ENCODE assay signal across 24 cellular contexts in genomic region chr5:174315471-174315870, GRCh38.
"Had no signal": no experiment of that assay in that cellular context is flagged by ENCODE, and none has a peak within 500 bp of the region (broad histone marks: within the 10 kb centered on the region; RNA-seq: fewer than 3 reads in every experiment).

No MANE protein-coding gene starts in this region.

- H3K27ac ChIP-seq: dorsolateral prefrontal cortex, epithelial cell of prostate, gastrocnemius medialis, left lung, ovary, right lobe of liver, stomach, thyroid gland had no signal

- DNase-seq: cerebellar nuclear complex; cortex of kidney; effector CD4-positive, alpha-beta T cell; foreskin fibroblast; gastrocnemius medialis; left cardiac atrium; mesenchymal stem cell; naive thymus-derived CD8-positive, alpha-beta T cell; nephron progenitor cell; occipital lobe; ovary; right lobe of liver; stimulated activated CD4-positive, alpha-beta T cell treated with anti-CD3 and anti-CD28 coated beads, Interleukin-2, amount 100 ng/mL, for 24 hours; stimulated activated CD4-positive, alpha-beta T cell treated with anti-CD3 and anti-CD28 coated beads, Interleukin-4, amount 100 ng/mL, for 24 hours; stimulated activated naive CD4-positive, alpha-beta T cell treated with Interleukin-2 at 50 U/mL for 16 hours; stomach; thyroid gland; trophoblast cell had no signal

- H3K4me1 ChIP-seq: right lobe of liver had no signal

- H3K4me3 ChIP-seq: dorsolateral prefrontal cortex, gastrocnemius medialis, left lung, ovary, right lobe of liver, smooth muscle cell, stomach, thyroid gland had no signal

- H3K9me3 ChIP-seq: gastrocnemius medialis, left lung, ovary, right lobe of liver, stomach, thyroid gland had no signal

- ATAC-seq: esophagus mucosa; gastrocnemius medialis; left cardiac atrium; left lung; naive thymus-derived CD8-positive, alpha-beta T cell; right lobe of liver; stimulated activated effector memory CD8-positive, alpha-beta T cell treated with anti-CD3 and anti-CD28 coated beads, Interleukin-12 subunit alpha, Interleukin-12 subunit beta, amount 100 ng/mL, for 72 hours had no signal

- H3K36me3 ChIP-seq: gastrocnemius medialis, left lung, ovary, right lobe of liver, stomach, thyroid gland had no signal

- H3K27me3 ChIP-seq: dorsolateral prefrontal cortex, gastrocnemius medialis, ovary, right lobe of liver had no signal
